ENCODE assay signal across 25 cellular contexts in genomic region chr3:141268791-141269190, GRCh38.
"Had no signal": no experiment of that assay in that cellular context is flagged by ENCODE, and none has a peak within 500 bp of the region (broad histone marks: within the 10 kb centered on the region; RNA-seq: fewer than 3 reads in every experiment).

No MANE protein-coding gene starts in this region.

- H3K4me1 ChIP-seq: breast epithelium, colonic mucosa, left lung, tibial nerve, vagina had no signal

- H3K27ac Mint-ChIP-seq: nephron had no signal

- DNase-seq: activated CD4-positive, CD25-positive, alpha-beta regulatory T cell treated with anti-CD3 and anti-CD28 coated beads, Interleukin-2, amount 50 U/mL, for 72 hours; activated CD8-positive, alpha-beta memory T cell treated with anti-CD3 and anti-CD28 coated beads, Interleukin-2, amount 50 U/mL, for 48 hours; activated effector memory CD4-positive, alpha-beta T cell treated with Interleukin-2 at 50 U/mL for 16 hours; activated T-cell treated with anti-CD3 and anti-CD28 coated beads, Interleukin-2, amount 50 U/mL, for 72 hours; colonic mucosa; dorsolateral prefrontal cortex; effector memory CD8-positive, alpha-beta T cell; hippocampal formation; kidney glomerular epithelial cell; left lung; nucleus accumbens; posterior cingulate gyrus; right lobe of liver; small intestine; stimulated activated CD4-positive, alpha-beta T cell treated with anti-CD3 and anti-CD28 coated beads, Interleukin-2, amount 100 ng/mL, for 24 hours; stimulated activated naive CD8-positive, alpha-beta T cell treated with anti-CD3 and anti-CD28 coated beads, Interleukin-15, amount 100 ng/mL, for 72 hours had no signal

- H3K4me3 ChIP-seq: breast epithelium, colonic mucosa, dorsolateral prefrontal cortex, esophagus muscularis mucosa, left lung, lung, right lobe of liver, tibial nerve, vagina had no signal

- H3K27ac ChIP-seq: breast epithelium, colonic mucosa, dorsolateral prefrontal cortex, esophagus muscularis mucosa, left lung, right lobe of liver, tibial nerve, vagina, VCaP had no signal

- H3K9me3 ChIP-seq: breast epithelium, colonic mucosa, esophagus muscularis mucosa, left lung, right lobe of liver, tibial nerve, vagina had no signal

- ATAC-seq: activated T-cell treated with anti-CD3 and anti-CD28 coated beads, Interleukin-2, amount 50 U/mL, for 72 hours; effector memory CD8-positive, alpha-beta T cell; left lung; right lobe of liver; stimulated activated effector memory CD8-positive, alpha-beta T cell treated with anti-CD3 and anti-CD28 coated beads, Interleukin-12 subunit alpha, Interleukin-12 subunit beta, amount 100 ng/mL, for 72 hours; stimulated activated naive CD8-positive, alpha-beta T cell treated with anti-CD3 and anti-CD28 coated beads, Interleukin-15, amount 100 ng/mL, for 72 hours had no signal

- H3K36me3 ChIP-seq: breast epithelium, colonic mucosa, left lung, right lobe of liver, vagina had no signal

- H3K27me3 Mint-ChIP-seq: effector memory CD8-positive, alpha-beta T cell; stimulated activated naive CD8-positive, alpha-beta T cell treated with anti-CD3 and anti-CD28 coated beads, Interleukin-15, amount 100 ng/mL, for 72 hours had no signal

- H3K4me1 Mint-ChIP-seq: nephron had no signal

- H3K9me3 Mint-ChIP-seq: activated naive CD4-positive, alpha-beta T cell treated with anti-CD3 and anti-CD28 coated beads for 36 hours; activated T-cell treated with anti-CD3 and anti-CD28 coated beads, Interleukin-2, amount 50 U/mL, for 72 hours; effector memory CD8-positive, alpha-beta T cell; nephron; stimulated activated effector memory CD8-positive, alpha-beta T cell treated with anti-CD3 and anti-CD28 coated beads, Interleukin-12 subunit alpha, Interleukin-12 subunit beta, amount 100 ng/mL, for 72 hours; stimulated activated naive CD8-positive, alpha-beta T cell treated with anti-CD3 and anti-CD28 coated beads, Interleukin-15, amount 100 ng/mL, for 72 hours had no signal

- H3K27me3 ChIP-seq: breast epithelium, colonic mucosa, dorsolateral prefrontal cortex, esophagus muscularis mucosa, left lung, right lobe of liver, tibial nerve, vagina had no signal

- H3K4me3 Mint-ChIP-seq: nephron had no signal

- H3K36me3 Mint-ChIP-seq: stimulated activated effector memory CD8-positive, alpha-beta T cell treated with anti-CD3 and anti-CD28 coated beads, Interleukin-12 subunit alpha, Interleukin-12 subunit beta, amount 100 ng/mL, for 72 hours had no signal
